ENCODE assay signal across 1 cellular context in the genomic region with DNA sequence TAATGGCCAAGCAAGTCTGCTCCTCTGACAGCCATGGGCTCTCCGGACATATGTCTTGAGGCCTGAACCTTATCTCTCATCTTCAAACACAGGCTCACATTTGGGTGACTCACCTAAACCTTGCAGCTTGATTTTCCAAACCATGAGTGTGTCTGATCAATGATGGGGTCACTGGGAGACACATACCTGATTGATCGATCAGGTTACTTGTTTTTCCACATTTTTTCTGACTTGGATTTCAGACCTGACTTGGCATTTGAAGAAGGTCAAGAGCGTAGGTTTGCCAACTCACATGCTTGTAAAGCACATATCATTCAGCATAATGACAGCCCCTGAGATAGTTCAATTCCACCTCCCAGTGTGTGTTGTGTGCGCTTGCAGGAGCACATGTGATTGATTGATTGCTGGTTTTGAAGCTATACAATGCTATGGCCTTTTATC.
TF ChIP-seq lines count a peak whose summit lies in the region.

No MANE protein-coding gene starts in this region.

TF ChIP-seq in liver, 16 proteins besides CTCF, POLR2A, EP300 and RAD21 (continued from another document):
- no peak for TF ChIP-seq NR2F2 (IDR thresholded peaks at IDR 0.05)
- TF ChIP-seq EGR1 (IDR thresholded peaks at IDR 0.05; ENCODE audit: low read depth in 2 of 2), result no peak
- peak; percentile 22 for TF ChIP-seq SP1 (IDR thresholded peaks at IDR 0.05)
- TF ChIP-seq RXRA (IDR thresholded peaks at IDR 0.05), result peak in 1 of 2 donors; percentile 56
- TF ChIP-seq GABPA (IDR thresholded peaks at IDR 0.05 in 1 of 2, conservative IDR thresholded peaks at IDR 0.05 in 1 of 2), result no peak
- no peak for TF ChIP-seq FOXA2 (IDR thresholded peaks at IDR 0.05)
- TF ChIP-seq JUND (IDR thresholded peaks at IDR 0.05), result peak in 1 of 2 donors; percentile 41
- no peak for TF ChIP-seq FOXA1 (IDR thresholded peaks at IDR 0.05)
- peak in 1 of 2 donors; percentile 18 for TF ChIP-seq HNF4A (conservative IDR thresholded peaks at IDR 0.05)
- no peak for TF ChIP-seq YY1 (IDR thresholded peaks at IDR 0.05)
- TF ChIP-seq, protein P1, sequence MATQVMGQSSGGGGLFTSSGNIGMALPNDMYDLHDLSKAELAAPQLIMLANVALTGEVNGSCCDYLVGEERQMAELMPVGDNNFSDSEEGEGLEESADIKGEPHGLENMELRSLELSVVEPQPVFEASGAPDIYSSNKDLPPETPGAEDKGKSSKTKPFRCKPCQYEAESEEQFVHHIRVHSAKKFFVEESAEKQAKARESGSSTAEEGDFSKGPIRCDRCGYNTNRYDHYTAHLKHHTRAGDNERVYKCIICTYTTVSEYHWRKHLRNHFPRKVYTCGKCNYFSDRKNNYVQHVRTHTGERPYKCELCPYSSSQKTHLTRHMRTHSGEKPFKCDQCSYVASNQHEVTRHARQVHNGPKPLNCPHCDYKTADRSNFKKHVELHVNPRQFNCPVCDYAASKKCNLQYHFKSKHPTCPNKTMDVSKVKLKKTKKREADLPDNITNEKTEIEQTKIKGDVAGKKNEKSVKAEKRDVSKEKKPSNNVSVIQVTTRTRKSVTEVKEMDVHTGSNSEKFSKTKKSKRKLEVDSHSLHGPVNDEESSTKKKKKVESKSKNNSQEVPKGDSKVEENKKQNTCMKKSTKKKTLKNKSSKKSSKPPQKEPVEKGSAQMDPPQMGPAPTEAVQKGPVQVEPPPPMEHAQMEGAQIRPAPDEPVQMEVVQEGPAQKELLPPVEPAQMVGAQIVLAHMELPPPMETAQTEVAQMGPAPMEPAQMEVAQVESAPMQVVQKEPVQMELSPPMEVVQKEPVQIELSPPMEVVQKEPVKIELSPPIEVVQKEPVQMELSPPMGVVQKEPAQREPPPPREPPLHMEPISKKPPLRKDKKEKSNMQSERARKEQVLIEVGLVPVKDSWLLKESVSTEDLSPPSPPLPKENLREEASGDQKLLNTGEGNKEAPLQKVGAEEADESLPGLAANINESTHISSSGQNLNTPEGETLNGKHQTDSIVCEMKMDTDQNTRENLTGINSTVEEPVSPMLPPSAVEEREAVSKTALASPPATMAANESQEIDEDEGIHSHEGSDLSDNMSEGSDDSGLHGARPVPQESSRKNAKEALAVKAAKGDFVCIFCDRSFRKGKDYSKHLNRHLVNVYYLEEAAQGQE (IDR thresholded peaks at IDR 0.05), result no peak
